Comparison of ENCODE assay signal across 2 cellular contexts in genomic region chr14:103126873-103127304, GRCh38.
TF ChIP-seq lines count a peak whose summit lies in the region.

No MANE protein-coding gene starts in this region.

TF ChIP-seq in SK-N-SH, 30 proteins besides CTCF, POLR2A, EP300 and RAD21 (continued from another document):
- TF ChIP-seq IRF3 (IDR thresholded peaks at IDR 0.05; ENCODE audit: low read depth, low read length), result no peak
- no peak for TF ChIP-seq POLR2AphosphoS5 (IDR thresholded peaks at IDR 0.05; ENCODE audit: low read depth, low read length)
- peak; percentile 5; the same call in 1 of the 2 replicates for TF ChIP-seq SMC3 (IDR thresholded peaks at IDR 0.05; ENCODE audit: low read depth, low read length)
- TF ChIP-seq RFX5 (IDR thresholded peaks at IDR 0.05; ENCODE audit: low read length), result no peak
- no peak for TF ChIP-seq YY1 (IDR thresholded peaks at IDR 0.05; ENCODE audit: low read depth)

TF ChIP-seq in SK-N-SH treated with all-trans-retinoic acid at 6 μM for 48 hours, 23 proteins besides CTCF, POLR2A, EP300 and RAD21 (continued from another document):
- no peak for TF ChIP-seq PATZ1 (CRISPR knock-in tag; IDR thresholded peaks at IDR 0.05; ENCODE audit: borderline replicate concordance)
